ENCODE assay signal across 24 cellular contexts in genomic region chr2:102977462-102977861, GRCh38.
A peak's percentile ranks its signal among the peaks of the same experiment; 100 is the strongest.
DNase-seq lines count a peak whose midpoint lies in the region; ATAC-seq and TF ChIP-seq lines count a peak whose summit lies in the region.
"Had no signal": no experiment of that assay in that cellular context is flagged by ENCODE, and none has a peak within 500 bp of the region (broad histone marks: within the 10 kb centered on the region; RNA-seq: fewer than 3 reads in every experiment).

No MANE protein-coding gene starts in this region.

- no peak overlapping the region for H3K4me3 ChIP-seq in BLaER1
- no peak overlapping the region for H3K4me3 ChIP-seq in Loucy (ENCODE audit: low read length, poor library complexity, severe bottlenecking)
- no peak overlapping the region for H3K4me3 ChIP-seq in OCI-LY3 (ENCODE audit: low read length)
- H3K4me3 ChIP-seq in CD8-positive, alpha-beta T cell (ENCODE audit: low read depth, low read length) = no peak overlapping the region
- H3K4me3 ChIP-seq in CD8-positive, alpha-beta memory T cell (ENCODE audit: low read length) = no peak overlapping the region
- H3K4me3 ChIP-seq: A549, GM12878, HAP-1 had no signal

- H3K4me3 Mint-ChIP-seq in brain = peak overlapping the region in 1 of 5 experiments; percentile 77
- no peak overlapping the region for H3K4me3 Mint-ChIP-seq in CD8-positive, alpha-beta T cell
- H3K4me3 Mint-ChIP-seq in CD8-positive, alpha-beta memory T cell = no peak overlapping the region
- H3K4me3 Mint-ChIP-seq: CD4-positive, CD25-positive, alpha-beta regulatory T cell; HFFc6 had no signal

- intact Hi-C loops in CD8-positive, alpha-beta T cell (cut with DNase I, micrococcal nuclease) = no loop called here

- H3K4me1 ChIP-seq in BLaER1 (peaks cover 18% of the 10 kb centered on the region), Loucy (ENCODE audit: insufficient read depth, low read length, poor library complexity, severe bottlenecking) (peaks cover 16% of the 10 kb centered on the region), OCI-LY3 (ENCODE audit: low read length) (peaks cover 17% of the 10 kb centered on the region)
- H3K4me1 ChIP-seq in CD8-positive, alpha-beta T cell (ENCODE audit: insufficient read depth, low read length) = no peaks in the 10 kb centered on the region
- H3K4me1 ChIP-seq in CD8-positive, alpha-beta memory T cell (ENCODE audit: insufficient read depth, low read length) = no peaks in the 10 kb centered on the region
- H3K4me1 ChIP-seq: A549, BE2C, HAP-1 had no signal

- CTCF ChIA-PET in CD8-positive, alpha-beta T cell (lab: Charles Lee) = no interaction called here
- CTCF ChIA-PET in CD8-positive, alpha-beta memory T cell (lab: Charles Lee) = no interaction called here

- no peak overlapping the region for H3K9ac ChIP-seq in BLaER1
- no peak overlapping the region for H3K9ac ChIP-seq in Loucy (ENCODE audit: low read depth, low read length, poor library complexity, severe bottlenecking)
- H3K9ac ChIP-seq in OCI-LY3 (ENCODE audit: low read length) = no peak overlapping the region

- H3K79me2 ChIP-seq in Loucy (ENCODE audit: insufficient read depth, low read length) = no peaks in the 10 kb centered on the region
- no peaks in the 10 kb centered on the region for H3K79me2 ChIP-seq in OCI-LY3 (ENCODE audit: low read length)

- DNase-seq in NCI-H1092 treated with DMSO at 0.1 percent for 48 hours (lab: John Stamatoyannopoulos, UW) (no peak), NCI-H345 treated with DMSO at 0.1 percent for 48 hours (lab: John Stamatoyannopoulos, UW; ENCODE audit: unreplicated experiment) (no peak)
- DNase-seq in CD8-positive, alpha-beta T cell = no peak
- DNase-seq in CD8-positive, alpha-beta memory T cell = no peak
- DNase-seq: 8988T; ACHN; AML-193; BE2C; Calu3; CD4-positive, CD25-positive, alpha-beta regulatory T cell; COR-L47; DMS79; EL; GDM1; GOT3; HFFc6 had no signal

- no peaks in the 10 kb centered on the region for H3K9me3 Mint-ChIP-seq in brain
- H3K9me3 Mint-ChIP-seq in CD8-positive, alpha-beta T cell = no peaks in the 10 kb centered on the region
- H3K9me3 Mint-ChIP-seq in CD8-positive, alpha-beta memory T cell = peaks cover 0 to 6% (median 0%) of the 10 kb centered on the region in 5 donors
- H3K9me3 Mint-ChIP-seq: HFFc6 had no signal

- H3K27ac ChIP-seq in BLaER1 (no peak overlapping the region), OCI-LY3 (ENCODE audit: low read length) (no peak overlapping the region)
- no peak overlapping the region for H3K27ac ChIP-seq in CD8-positive, alpha-beta T cell (ENCODE audit: low read depth, low read length)
- H3K27ac ChIP-seq in CD8-positive, alpha-beta memory T cell (ENCODE audit: low read depth, low read length) = no peak overlapping the region
- H3K27ac ChIP-seq: A549, C4-2B had no signal

- no peaks in the 10 kb centered on the region for H3K9me2 ChIP-seq in Loucy (replicated peaks; ENCODE audit: low read depth, low read length)

- no peak for TF ChIP-seq CTCF in Loucy (conservative IDR thresholded peaks at IDR 0.05; ENCODE audit: low read length)
- TF ChIP-seq CTCF in OCI-LY3 (IDR thresholded peaks at IDR 0.05; ENCODE audit: low read depth, low read length) = no peak
- no peak for TF ChIP-seq CTCF in brain (conservative IDR thresholded peaks at IDR 0.05)
- TF ChIP-seq CTCF in CD8-positive, alpha-beta T cell (IDR thresholded peaks at IDR 0.05) = no peak

- H3K9me3 ChIP-seq in BLaER1 = no peaks in the 10 kb centered on the region
- H3K9me3 ChIP-seq in Loucy (ENCODE audit: insufficient read depth, low read depth, low read length) = no peaks in the 10 kb centered on the region
- no peaks in the 10 kb centered on the region for H3K9me3 ChIP-seq in OCI-LY3 (ENCODE audit: insufficient read depth, low read length)
- H3K9me3 ChIP-seq in CD8-positive, alpha-beta T cell (ENCODE audit: low read length) = no peaks in the 10 kb centered on the region
- no peaks in the 10 kb centered on the region for H3K9me3 ChIP-seq in CD8-positive, alpha-beta memory T cell (ENCODE audit: low read length)
- H3K9me3 ChIP-seq: A549, BE2C, HAP-1 had no signal

- POLR2A ChIA-PET in CD8-positive, alpha-beta T cell (lab: Charles Lee) = no interaction called here
- POLR2A ChIA-PET in CD8-positive, alpha-beta memory T cell (lab: Charles Lee) = no interaction called here

- H3K27ac Mint-ChIP-seq in brain = peak overlapping the region in 3 of 5 experiments; percentile 90 to 94 (median 94)
- H3K27ac Mint-ChIP-seq in CD8-positive, alpha-beta T cell = no peak overlapping the region
- no peak overlapping the region for H3K27ac Mint-ChIP-seq in CD8-positive, alpha-beta memory T cell
- H3K27ac Mint-ChIP-seq: CD4-positive, CD25-positive, alpha-beta regulatory T cell; HFFc6 had no signal

- H3K4me1 Mint-ChIP-seq in brain = peaks cover 50% of the 10 kb centered on the region
- no peaks in the 10 kb centered on the region for H3K4me1 Mint-ChIP-seq in CD8-positive, alpha-beta T cell (ENCODE audit: low read depth)
- no peaks in the 10 kb centered on the region for H3K4me1 Mint-ChIP-seq in CD8-positive, alpha-beta memory T cell
- H3K4me1 Mint-ChIP-seq: CD4-positive, CD25-positive, alpha-beta regulatory T cell had no signal

- H3K27me3 ChIP-seq in BLaER1 (no peaks in the 10 kb centered on the region), Loucy (ENCODE audit: insufficient read depth, low read length, poor library complexity, severe bottlenecking) (no peaks in the 10 kb centered on the region), OCI-LY3 (ENCODE audit: low read depth, low read length) (peaks cover 33% of the 10 kb centered on the region)
- no peaks in the 10 kb centered on the region for H3K27me3 ChIP-seq in CD8-positive, alpha-beta T cell (ENCODE audit: insufficient read depth, low read length)
- H3K27me3 ChIP-seq in CD8-positive, alpha-beta memory T cell (ENCODE audit: insufficient read depth, low read length, poor library complexity, severe bottlenecking) = no peaks in the 10 kb centered on the region
- H3K27me3 ChIP-seq: BE2C had no signal

- H3K36me3 ChIP-seq in BLaER1 (no peaks in the 10 kb centered on the region), Loucy (ENCODE audit: insufficient read depth, low read length) (no peaks in the 10 kb centered on the region), OCI-LY3 (replicated peaks; ENCODE audit: low read depth, low read length) (no peaks in the 10 kb centered on the region)
- H3K36me3 ChIP-seq in CD8-positive, alpha-beta T cell (ENCODE audit: insufficient read depth, low read length) = no peaks in the 10 kb centered on the region
- no peaks in the 10 kb centered on the region for H3K36me3 ChIP-seq in CD8-positive, alpha-beta memory T cell (ENCODE audit: insufficient read depth, low read length)
- H3K36me3 ChIP-seq: BE2C, HAP-1 had no signal

- no peaks in the 10 kb centered on the region for H3K27me3 Mint-ChIP-seq in brain
- peaks cover 2% of the 10 kb centered on the region for H3K27me3 Mint-ChIP-seq in CD8-positive, alpha-beta T cell (ENCODE audit: low read depth)
- H3K27me3 Mint-ChIP-seq in CD8-positive, alpha-beta memory T cell = no peaks in the 10 kb centered on the region
- H3K27me3 Mint-ChIP-seq: CD4-positive, CD25-positive, alpha-beta regulatory T cell had no signal

- no peaks in the 10 kb centered on the region for H3K36me3 Mint-ChIP-seq in brain
- H3K36me3 Mint-ChIP-seq in CD8-positive, alpha-beta T cell = no peaks in the 10 kb centered on the region
- no peaks in the 10 kb centered on the region for H3K36me3 Mint-ChIP-seq in CD8-positive, alpha-beta memory T cell
- H3K36me3 Mint-ChIP-seq: CD4-positive, CD25-positive, alpha-beta regulatory T cell had no signal

- H2AFZ ChIP-seq in Loucy (ENCODE audit: low read length) = 0 out of 2 replicates have a peak overlapping the region, but pooled peaks have one; percentile 24
- H2AFZ ChIP-seq in OCI-LY3 (ENCODE audit: low read depth, low read length) = no peak overlapping the region

- H4K20me1 ChIP-seq in BLaER1 = no peaks in the 10 kb centered on the region
- no peaks in the 10 kb centered on the region for H4K20me1 ChIP-seq in Loucy (ENCODE audit: insufficient read depth, low read length, poor library complexity, severe bottlenecking)
- H4K20me1 ChIP-seq in OCI-LY3 (ENCODE audit: insufficient read depth, low read length) = no peaks in the 10 kb centered on the region

- H3K4me2 ChIP-seq in BLaER1 = peak overlapping the region; percentile 59
- H3K4me2 ChIP-seq in Loucy (ENCODE audit: low read depth, low read length, poor library complexity, severe bottlenecking) = peak overlapping the region; percentile 37
- peak overlapping the region; percentile 50 for H3K4me2 ChIP-seq in OCI-LY3 (ENCODE audit: low read length)
- H3K4me2 ChIP-seq: A549 had no signal

- H3F3A ChIP-seq in Loucy (ENCODE audit: low read depth) = no peaks in the 10 kb centered on the region

- ATAC-seq in CD8-positive, alpha-beta T cell = no peak
- ATAC-seq: A549, GM12878 had no signal

Comparison
In these comparisons a context has a peak if more than half of its experiments do, and no peak if none do; other contexts are left out.
1. H3K27ac Mint-ChIP-seq: peak in brain (3 of 5); none in CD8-positive, alpha-beta T cell (single experiment) and CD8-positive, alpha-beta memory T cell (0 of 8).
2. Peak in every context shown above with its lines, with median percentiles within 50 percentile points of each other: H3K4me2 ChIP-seq.